8 cellular contexts compared by ENCODE assay signal in genomic region chr1:9892563-9893528, GRCh38. TPM values are rescaled to one million over a fixed set of nuclear protein-coding genes. Genes with fewer than 3 reads are reported as not detected.
A peak's percentile ranks its signal among the peaks of the same experiment; 100 is the strongest.
DNase-seq lines count a peak whose midpoint lies in the region; ATAC-seq and TF ChIP-seq lines count a peak whose summit lies in the region.

No MANE protein-coding gene starts in this region.

- ATAC-seq in GM19463 (IDR thresholded peaks at IDR 0.05; ENCODE audit: unreplicated experiment): no peak

- H3K4me3 ChIP-seq in endodermal cell (ENCODE audit: low read length) (no peak overlapping the region), ovary (no peak overlapping the region)

- TF ChIP-seq EP300 in ovary (IDR thresholded peaks at IDR 0.05): no peak

- peaks cover 7% of the 10 kb centered on the region for H3K4me1 ChIP-seq in endodermal cell (ENCODE audit: control insufficient read depth, insufficient read depth, low read length)
- peaks cover 3% of the 10 kb centered on the region for H3K4me1 ChIP-seq in ovary (ENCODE audit: insufficient read depth)

- H3K27me3 ChIP-seq in endodermal cell (ENCODE audit: control insufficient read depth, insufficient read depth, low read length, poor library complexity, severe bottlenecking) (no peaks in the 10 kb centered on the region), ovary (no peaks in the 10 kb centered on the region)

- H3K4me1 Mint-ChIP-seq in endodermal cell (peaks cover 34% of the 10 kb centered on the region), neural crest cell (peaks cover 50% of the 10 kb centered on the region)

- no peaks in the 10 kb centered on the region for H3K9me3 ChIP-seq in endodermal cell (ENCODE audit: control insufficient read depth, low read length)
- no peaks in the 10 kb centered on the region for H3K9me3 ChIP-seq in ovary

- intact Hi-C loops in ovary (cut with DNase I): no loop called here

- TF ChIP-seq CTCF in endodermal cell (conservative IDR thresholded peaks at IDR 0.05) (no peak), neural crest cell (conservative IDR thresholded peaks at IDR 0.05) (no peak), ovary (IDR thresholded peaks at IDR 0.05) (no peak)

- peak; percentile 88 for DNase-seq in EL
- peak; percentile 33 to 63 for DNase-seq in NOMO-1 (lab: John Stamatoyannopoulos, UW; ENCODE audit: unreplicated experiment in 2 of 2)
- DNase-seq in endodermal cell: no peak
- no peak for DNase-seq in neural crest cell (ENCODE audit: low read depth, low spot score)
- DNase-seq in ovary: no peak
- no peak for DNase-seq in mesenteric fat pad (ENCODE audit: low spot score)
- DNase-seq in cerebellum (ENCODE audit: low spot score): no peak

- H3K27ac ChIP-seq in endodermal cell (ENCODE audit: low read depth, low read length) (no peak overlapping the region), ovary (peak overlapping the region in 1 of 2 donors; percentile 25)

- no peaks in the 10 kb centered on the region for H3K27me3 Mint-ChIP-seq in endodermal cell (ENCODE audit: insufficient read depth)
- no peaks in the 10 kb centered on the region for H3K27me3 Mint-ChIP-seq in neural crest cell (ENCODE audit: low read depth)

- peaks cover 7% of the 10 kb centered on the region for H3K36me3 Mint-ChIP-seq in endodermal cell (ENCODE audit: low read depth)
- no peaks in the 10 kb centered on the region for H3K36me3 Mint-ChIP-seq in neural crest cell (ENCODE audit: low read depth)

- no peaks in the 10 kb centered on the region for H3K36me3 ChIP-seq in endodermal cell (ENCODE audit: control insufficient read depth, insufficient read depth, low read length)
- H3K36me3 ChIP-seq in ovary: no peaks in the 10 kb centered on the region

- no peak overlapping the region for H3K4me3 Mint-ChIP-seq in endodermal cell
- H3K4me3 Mint-ChIP-seq in neural crest cell: no peak overlapping the region

- H3K9me3 Mint-ChIP-seq in endodermal cell (no peaks in the 10 kb centered on the region), neural crest cell (no peaks in the 10 kb centered on the region)

- TF ChIP-seq POLR2A in ovary (IDR thresholded peaks at IDR 0.05): no peak

- H3K27ac Mint-ChIP-seq in endodermal cell (peak overlapping the region; percentile 29), neural crest cell (ENCODE audit: unreplicated experiment) (peak overlapping the region; percentile 86)

- 84 to 94% methylated on average over 9 to 14 of the region's 14 CpGs for WGBS in endodermal cell (ENCODE audit: insufficient coverage in 1 of 2, insufficient read length in 1 of 2), 2 experiments
- 73 to 79% (median 76%) methylated on average over 14 of the region's 14 CpGs for WGBS in ovary, 3 donors

- H3K9ac ChIP-seq in endodermal cell (ENCODE audit: extremely low read depth, low read length, poor library complexity, severe bottlenecking): no peak overlapping the region

RNA-seq across cellular contexts. Expression of gene CTNNBIP1, which starts 17.2 kb away (rescaled TPM):
- total RNA-seq in endodermal cell (10 to 100 TPM; 65.0 to 69.5 TPM), neural crest cell (74.8 and 75.5 TPM in 2 replicates), ovary (10 to 100 TPM; 16.6 to 28.5 (median 25.9) TPM), mesenteric fat pad (29.8 TPM), cerebellum (22.4 TPM)
- polyA plus RNA-seq in endodermal cell (2013, experiment 1 of 2): 64.0 TPM
- 59.8 TPM for polyA plus RNA-seq in endodermal cell (2013, experiment 2 of 2)
- 10 to 100 TPM; 10.4 to 18.5 TPM for polyA plus RNA-seq in ovary

RNA-seq across cellular contexts. Expression of gene LZIC, which starts 50.3 kb away (rescaled TPM):
- 10 to 100 TPM; 27.7 to 40.0 TPM for total RNA-seq in endodermal cell
- 35.3 TPM for polyA plus RNA-seq in endodermal cell (2013, experiment 1 of 2)
- polyA plus RNA-seq in endodermal cell (2013, experiment 2 of 2): 36.4 TPM
- 35.3 and 39.6 TPM in 2 replicates for total RNA-seq in neural crest cell
- 10 to 100 TPM; 21.2 to 54.3 (median 40.2) TPM for total RNA-seq in ovary
- polyA plus RNA-seq in ovary: 10 to 100 TPM; 24.6 to 61.3 TPM
- 23.4 TPM for total RNA-seq in mesenteric fat pad
- 44.9 TPM for total RNA-seq in cerebellum

RNA-seq across cellular contexts. Expression of gene NMNAT1, which starts 50.4 kb away (rescaled TPM):
- total RNA-seq in endodermal cell (1 to 10 TPM; 5.4 to 7.9 TPM), neural crest cell (8.8 and 9.6 TPM in 2 replicates), ovary (1 to 10 TPM; 2.3 to 8.2 (median 5.8) TPM), mesenteric fat pad (11.9 TPM), cerebellum (6.5 TPM)
- 7.5 TPM for polyA plus RNA-seq in endodermal cell (2013, experiment 1 of 2)
- polyA plus RNA-seq in endodermal cell (2013, experiment 2 of 2): 8.7 TPM
- 10 to 100 TPM in 1 of 2 donors, 1 to 10 TPM in 1; 3.8 to 16.0 TPM for polyA plus RNA-seq in ovary

Comparison
In these comparisons a context has a peak if more than half of its experiments do, and no peak if none do; other contexts are left out.
1. DNase-seq: peak in EL (single experiment) and NOMO-1 (2 of 2); none in endodermal cell (single experiment), neural crest cell (single experiment), ovary (0 of 5), mesenteric fat pad (single experiment) and cerebellum (single experiment).